26 cellular contexts compared by ENCODE assay signal in genomic region chr4:64464581-64464980, GRCh38. TPM values are rescaled to one million over a fixed set of nuclear protein-coding genes. Genes with fewer than 3 reads are reported as not detected.
DNase-seq lines count a peak whose midpoint lies in the region; ATAC-seq and TF ChIP-seq lines count a peak whose summit lies in the region.
"Had no signal": no experiment of that assay in that cellular context is flagged by ENCODE, and none has a peak within 500 bp of the region (broad histone marks: within the 10 kb centered on the region; RNA-seq: fewer than 3 reads in every experiment).

No MANE protein-coding gene starts in this region.

- no peaks in the 10 kb centered on the region for H3K9me2 ChIP-seq in hepatocyte (replicated peaks; ENCODE audit: insufficient read depth)

- 41% methylated on average over 5 of the region's 5 CpGs for WGBS in hepatocyte (ENCODE audit: low lambda C conversion rate, missing lambda C conversion rate)

- H2AFZ ChIP-seq in hepatocyte (peak overlapping the region; percentile 19), neural progenitor cell (replicated peaks) (peak overlapping the region; percentile 46)
- H2AFZ ChIP-seq: PC-9 had no signal

- no peaks in the 10 kb centered on the region for H3K9me3 ChIP-seq in SJCRH30 (replicated peaks)
- H3K9me3 ChIP-seq in hepatocyte (ENCODE audit: low read depth), result no peaks in the 10 kb centered on the region
- H3K9me3 ChIP-seq in neural progenitor cell (ENCODE audit: low read depth), result no peaks in the 10 kb centered on the region
- H3K9me3 ChIP-seq: BLaER1 had no signal

- ATAC-seq in activated CD8-positive, alpha-beta T cell treated with anti-CD3 and anti-CD28 coated beads, Interleukin-2, amount 10 ng/mL, durations not matched to agents 7 days and 5 days, result no peak
- no peak for ATAC-seq in HG03196 (IDR thresholded peaks at IDR 0.05; ENCODE audit: unreplicated experiment)
- ATAC-seq: HCT116, HepG2 had no signal

- H3F3A ChIP-seq in neural progenitor cell (ENCODE audit: low read depth), result no peaks in the 10 kb centered on the region

- H3K4me3 Mint-ChIP-seq in neural progenitor cell, result no peak overlapping the region
- H3K4me3 Mint-ChIP-seq in activated CD8-positive, alpha-beta T cell treated with anti-CD3 and anti-CD28 coated beads, Interleukin-2, amount 10 ng/mL, durations not matched to agents 7 days and 5 days, result no peak overlapping the region
- H3K4me3 Mint-ChIP-seq: CD4-positive, CD25-positive, alpha-beta regulatory T cell had no signal

- no peak overlapping the region for H3K9ac ChIP-seq in neural progenitor cell
- H3K9ac ChIP-seq: BLaER1 had no signal

- no peaks in the 10 kb centered on the region for H3K36me3 Mint-ChIP-seq in neural progenitor cell
- no peaks in the 10 kb centered on the region for H3K36me3 Mint-ChIP-seq in activated CD8-positive, alpha-beta T cell treated with anti-CD3 and anti-CD28 coated beads, Interleukin-2, amount 10 ng/mL, durations not matched to agents 7 days and 5 days (ENCODE audit: low read depth)
- H3K36me3 Mint-ChIP-seq: CD4-positive, CD25-positive, alpha-beta regulatory T cell had no signal

- CTCF ChIA-PET in activated CD8-positive, alpha-beta T cell treated with anti-CD3 and anti-CD28 coated beads, Interleukin-2, amount 10 ng/mL, durations not matched to agents 7 days and 5 days (lab: Charles Lee), result no interaction called here

- H3K4me1 Mint-ChIP-seq in neural progenitor cell, result no peaks in the 10 kb centered on the region
- H3K4me1 Mint-ChIP-seq in activated CD8-positive, alpha-beta T cell treated with anti-CD3 and anti-CD28 coated beads, Interleukin-2, amount 10 ng/mL, durations not matched to agents 7 days and 5 days (ENCODE audit: low read depth), result no peaks in the 10 kb centered on the region
- H3K4me1 Mint-ChIP-seq: CD4-positive, CD25-positive, alpha-beta regulatory T cell had no signal

- H3K36me3 ChIP-seq in SJCRH30 (no peaks in the 10 kb centered on the region), hepatocyte (replicated peaks; ENCODE audit: insufficient read depth, low read depth) (no peaks in the 10 kb centered on the region), neural progenitor cell (no peaks in the 10 kb centered on the region)
- H3K36me3 ChIP-seq: BLaER1 had no signal

- H3K9me3 Mint-ChIP-seq in neural progenitor cell, result no peaks in the 10 kb centered on the region
- no peaks in the 10 kb centered on the region for H3K9me3 Mint-ChIP-seq in activated CD8-positive, alpha-beta T cell treated with anti-CD3 and anti-CD28 coated beads, Interleukin-2, amount 10 ng/mL, durations not matched to agents 7 days and 5 days (ENCODE audit: insufficient read depth)

- H3K79me2 ChIP-seq in hepatocyte (no peaks in the 10 kb centered on the region), neural progenitor cell (ENCODE audit: low read depth) (no peaks in the 10 kb centered on the region)

- no peaks in the 10 kb centered on the region for H3K27me3 Mint-ChIP-seq in neural progenitor cell (ENCODE audit: insufficient read depth, low read depth)
- H3K27me3 Mint-ChIP-seq in activated CD8-positive, alpha-beta T cell treated with anti-CD3 and anti-CD28 coated beads, Interleukin-2, amount 10 ng/mL, durations not matched to agents 7 days and 5 days (ENCODE audit: low read depth), result no peaks in the 10 kb centered on the region
- H3K27me3 Mint-ChIP-seq: CD4-positive, CD25-positive, alpha-beta regulatory T cell had no signal

- H3K4me3 ChIP-seq in SJCRH30, result no peak overlapping the region
- no peak overlapping the region for H3K4me3 ChIP-seq in hepatocyte
- H3K4me3 ChIP-seq in neural progenitor cell, result no peak overlapping the region
- H3K4me3 ChIP-seq: BLaER1, PC-9 had no signal

- H3K27me3 ChIP-seq in SJCRH30, result no peaks in the 10 kb centered on the region
- H3K27me3 ChIP-seq in hepatocyte, result no peaks in the 10 kb centered on the region
- H3K27me3 ChIP-seq in neural progenitor cell, result no peaks in the 10 kb centered on the region
- H3K27me3 ChIP-seq: BLaER1 had no signal

- POLR2A ChIA-PET in activated CD8-positive, alpha-beta T cell treated with anti-CD3 and anti-CD28 coated beads, Interleukin-2, amount 10 ng/mL, durations not matched to agents 7 days and 5 days (lab: Charles Lee), result no interaction called here

- no peak overlapping the region for H3K27ac Mint-ChIP-seq in neural progenitor cell
- no peak overlapping the region for H3K27ac Mint-ChIP-seq in activated CD8-positive, alpha-beta T cell treated with anti-CD3 and anti-CD28 coated beads, Interleukin-2, amount 10 ng/mL, durations not matched to agents 7 days and 5 days
- H3K27ac Mint-ChIP-seq: CD4-positive, CD25-positive, alpha-beta regulatory T cell had no signal

- H4K20me1 ChIP-seq in hepatocyte (ENCODE audit: insufficient read depth, poor library complexity, severe bottlenecking), result no peaks in the 10 kb centered on the region
- H4K20me1 ChIP-seq in neural progenitor cell (ENCODE audit: low read depth), result no peaks in the 10 kb centered on the region
- H4K20me1 ChIP-seq: BLaER1 had no signal

- DNase-seq in ELR (ENCODE audit: low read depth), result peak; percentile 1
- DNase-seq in SJCRH30, result peak; percentile 16 to 52
- DNase-seq in hepatocyte (ENCODE audit: low spot score), result no peak
- DNase-seq in neural progenitor cell (ENCODE audit: low spot score), result no peak
- DNase-seq in activated CD8-positive, alpha-beta T cell treated with anti-CD3 and anti-CD28 coated beads, Interleukin-2, amount 10 ng/mL, durations not matched to agents 7 days and 5 days, result no peak
- no peak for DNase-seq in NCI-H1930 (lab: John Stamatoyannopoulos, UW)
- no peak for DNase-seq in OCI-M1 (lab: John Stamatoyannopoulos, UW)
- DNase-seq: CD4-positive, CD25-positive, alpha-beta regulatory T cell; DMS153; DND-41; Karpas-422; NCI-H146; NCI-H2029; NCI-H524 treated with DMSO at 0.1 percent for 48 hours; NCI-H774; PC-9; SHP77 had no signal

- TF ChIP-seq CTCF in hepatocyte (IDR thresholded peaks at IDR 0.05; ENCODE audit: poor library complexity) (no peak), neural progenitor cell (IDR thresholded peaks at IDR 0.05) (no peak)

- H3K4me1 ChIP-seq in SJCRH30 (peaks cover 17% of the 10 kb centered on the region), hepatocyte (ENCODE audit: insufficient read depth) (no peaks in the 10 kb centered on the region), neural progenitor cell (no peaks in the 10 kb centered on the region)
- H3K4me1 ChIP-seq: BLaER1 had no signal

- H3K4me2 ChIP-seq in hepatocyte (no peak overlapping the region), neural progenitor cell (no peak overlapping the region)
- H3K4me2 ChIP-seq: BLaER1, PC-9 had no signal

- H3K27ac ChIP-seq in SJCRH30 (peak overlapping the region; percentile 4; the same call in 1 of the 2 replicates), hepatocyte (no peak overlapping the region), neural progenitor cell (no peak overlapping the region)
- H3K27ac ChIP-seq: BLaER1, PC-9 had no signal

RNA-seq across cellular contexts. Expression of gene TECRL, which starts 55.3 kb away (rescaled TPM):
- total RNA-seq in SJCRH30 (2014; rRNA removed; shearing (Covaris generic)), result not detected in 2 replicates
- total RNA-seq in hepatocyte (0.10 TPM in 1 of 2 replicates, not detected in the other), neural progenitor cell (ENCODE audit: low replicate concordance) (not detected in 2 replicates)
- 0.21 and 0.90 TPM in 2 replicates for polyA plus RNA-seq in hepatocyte
- not detected for total RNA-seq in activated CD8-positive, alpha-beta T cell treated with anti-CD3 and anti-CD28 coated beads, Interleukin-2, amount 10 ng/mL, durations not matched to agents 7 days and 5 days
- total RNA-seq: CD4-positive, CD25-positive, alpha-beta regulatory T cell; H4; HepG2; HT1080; M059J; PC-9; RPMI7951 had no signal
- polyA plus RNA-seq: AG04450; CD4-positive, CD25-positive, alpha-beta regulatory T cell; HepG2 had no signal

Comparison
In these comparisons a context has a peak if more than half of its experiments do, and no peak if none do; other contexts are left out.
1. DNase-seq: peak in ELR (single experiment) and SJCRH30 (2 of 2); none in hepatocyte (single experiment), neural progenitor cell (single experiment), activated CD8-positive, alpha-beta T cell treated with anti-CD3 and anti-CD28 coated beads, Interleukin-2, amount 10 ng/mL, durations not matched to agents 7 days and 5 days (single experiment), NCI-H1930 (0 of 2) and OCI-M1 (single experiment).